1 cellular context compared by ENCODE assay signal in genomic region chr15:31930967-31931366, GRCh38.
TF ChIP-seq lines count a peak whose summit lies in the region.

No MANE protein-coding gene starts in this region.

TF ChIP-seq in GM12878, 131 proteins besides CTCF, POLR2A, EP300 and RAD21 (continued from another document):
- TF ChIP-seq PRDM15 (CRISPR knock-in tag; IDR thresholded peaks at IDR 0.05) (no peak), RELA (IDR thresholded peaks at IDR 0.05; ENCODE audit: borderline replicate concordance, partially characterized antibody) (no peak), CBX5 (IDR thresholded peaks at IDR 0.05; ENCODE audit: low read depth) (no peak), MXI1 (IDR thresholded peaks at IDR 0.05; ENCODE audit: low read depth, low read length) (no peak), SUPT20H (IDR thresholded peaks at IDR 0.05; ENCODE audit: borderline replicate concordance, control insufficient read depth, low read depth, low read length) (no peak), E2F8 (IDR thresholded peaks at IDR 0.05; ENCODE audit: low read depth, partially characterized antibody) (no peak), EED (IDR thresholded peaks at IDR 0.05; ENCODE audit: low read depth) (no peak), CUX1 (IDR thresholded peaks at IDR 0.05; ENCODE audit: insufficient replicate concordance, low read depth, low read length) (no peak)
